In genomic region chrX:17547658-17548057, GRCh38 we compare ENCODE assay signal across 9 cellular contexts.
DNase-seq lines count a peak whose midpoint lies in the region; ATAC-seq and TF ChIP-seq lines count a peak whose summit lies in the region.
"Had no signal": no experiment of that assay in that cellular context is flagged by ENCODE, and none has a peak within 500 bp of the region (broad histone marks: within the 10 kb centered on the region; RNA-seq: fewer than 3 reads in every experiment).

No MANE protein-coding gene starts in this region.

- H3K36me3 Mint-ChIP-seq in activated T-cell treated with anti-CD3 and anti-CD28 coated beads, Interleukin-2, amount 50 U/mL, for 4 hours (ENCODE audit: insufficient read depth), result no peaks in the 10 kb centered on the region

- H3K4me3 ChIP-seq in cardiac fibroblast (replicated peaks in 1 of 2; ENCODE audit: low read depth in 2 of 2, low read length in 2 of 2), result no peak overlapping the region

- no peak; the same call in 1 of the 2 replicates for TF ChIP-seq EP300 in Ishikawa (IDR thresholded peaks at IDR 0.05; ENCODE audit: borderline replicate concordance)

- intact Hi-C loops in posterior cingulate gyrus (cut with DNase I), result no loop called here

- H3K4me3 Mint-ChIP-seq in activated T-cell treated with anti-CD3 and anti-CD28 coated beads, Interleukin-2, amount 50 U/mL, for 4 hours, result no peak overlapping the region
- H3K4me3 Mint-ChIP-seq: dendritic cell treated with granulocyte-macrophage colony-stimulating factor and Interleukin-4, amounts not matched to agents 40 ng/mL and 50 ng/mL, for 4 days had no signal

- TF ChIP-seq CTCF in cardiac fibroblast (IDR thresholded peaks at IDR 0.05; ENCODE audit: low read depth, low read length), result no peak

- H3K4me1 Mint-ChIP-seq in activated T-cell treated with anti-CD3 and anti-CD28 coated beads, Interleukin-2, amount 50 U/mL, for 4 hours (ENCODE audit: low read depth), result peaks cover 3% of the 10 kb centered on the region

- H3K27me3 Mint-ChIP-seq in activated T-cell treated with anti-CD3 and anti-CD28 coated beads, Interleukin-2, amount 50 U/mL, for 4 hours (ENCODE audit: low read depth), result peaks cover 4% of the 10 kb centered on the region

- peak; percentile 71 for ATAC-seq in GM21717 (IDR thresholded peaks at IDR 0.05; ENCODE audit: unreplicated experiment)
- no peak for ATAC-seq in activated T-cell treated with anti-CD3 and anti-CD28 coated beads, Interleukin-2, amount 50 U/mL, for 4 hours

- no peaks in the 10 kb centered on the region for H3K9me3 Mint-ChIP-seq in activated T-cell treated with anti-CD3 and anti-CD28 coated beads, Interleukin-2, amount 50 U/mL, for 4 hours
- H3K9me3 Mint-ChIP-seq: dendritic cell treated with granulocyte-macrophage colony-stimulating factor and Interleukin-4, amounts not matched to agents 40 ng/mL and 50 ng/mL, for 4 days had no signal

- 0 out of 2 replicates have a peak, but pooled peaks have one; percentile 2 for TF ChIP-seq RAD21 in Ishikawa (IDR thresholded peaks at IDR 0.05; ENCODE audit: low read depth)

- DNase-seq in Daoy (ENCODE audit: low read depth) (peak; percentile 80), cardiac fibroblast (ENCODE audit: low read depth in 2 of 2) (peak; percentile 73 to 87), renal cortical epithelial cell (ENCODE audit: low read depth) (peak; percentile 91), posterior cingulate gyrus (no peak), amniotic stem cell (lab: John Stamatoyannopoulos, UW) (no peak)
- DNase-seq in activated T-cell treated with anti-CD3 and anti-CD28 coated beads, Interleukin-2, amount 50 U/mL, for 4 hours, result no peak

TF ChIP-seq in Ishikawa, 13 proteins besides CTCF, POLR2A, EP300 and RAD21:
- TF ChIP-seq YY1 (IDR thresholded peaks at IDR 0.05; ENCODE audit: low read depth), result 0 out of 2 replicates have a peak, but pooled peaks have one; percentile 28
- TF ChIP-seq MAX (IDR thresholded peaks at IDR 0.05), result peak; percentile 60
- no peak for TF ChIP-seq USF1 (IDR thresholded peaks at IDR 0.05)
- TF ChIP-seq CEBPB (IDR thresholded peaks at IDR 0.05), result no peak
- TF ChIP-seq ZBTB7A (IDR thresholded peaks at IDR 0.05; ENCODE audit: low read depth), result no peak
- TF ChIP-seq REST (IDR thresholded peaks at IDR 0.05; ENCODE audit: low read depth), result no peak
- peak; percentile 65 for TF ChIP-seq TCF12 (IDR thresholded peaks at IDR 0.05; ENCODE audit: low read depth)
- TF ChIP-seq TEAD4 (IDR thresholded peaks at IDR 0.05), result peak; percentile 40; the same call in 1 of the 2 replicates
- peak; percentile 73 for TF ChIP-seq NFIC (IDR thresholded peaks at IDR 0.05)

Comparison
In these comparisons a context has a peak if more than half of its experiments do, and no peak if none do; other contexts are left out.
1. DNase-seq: peak in Daoy (single experiment), cardiac fibroblast (2 of 2) and renal cortical epithelial cell (single experiment); none in posterior cingulate gyrus (0 of 10), activated T-cell treated with anti-CD3 and anti-CD28 coated beads, Interleukin-2, amount 50 U/mL, for 4 hours (single experiment) and amniotic stem cell (single experiment).